8 cellular contexts compared by ENCODE assay signal in the genomic region with DNA sequence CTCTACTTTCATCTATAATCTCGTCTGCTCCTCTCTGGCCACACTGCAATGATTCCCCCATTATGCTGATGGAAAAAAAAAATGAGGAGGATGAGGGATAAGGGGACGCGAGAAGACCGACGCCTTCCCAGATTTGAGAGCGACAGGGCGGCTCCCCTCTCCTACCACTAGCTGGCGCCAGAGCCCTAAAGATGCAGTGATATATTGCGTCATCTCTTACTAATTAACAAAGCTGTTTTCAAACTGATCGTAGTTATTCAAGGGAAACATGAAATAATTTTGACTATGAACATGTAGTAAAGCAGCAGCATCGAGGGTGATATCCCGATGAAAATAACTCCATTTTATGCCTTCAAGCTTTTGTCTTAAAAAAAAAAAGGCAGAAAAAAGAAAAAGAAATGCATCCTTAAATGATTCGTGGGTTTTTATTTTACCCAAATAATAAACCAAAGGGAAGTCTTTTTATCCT. TPM values are rescaled to one million over a fixed set of nuclear protein-coding genes. Genes with fewer than 3 reads are reported as not detected.
A peak's percentile ranks its signal among the peaks of the same experiment; 100 is the strongest.
DNase-seq lines count a peak whose midpoint lies in the region; ATAC-seq and TF ChIP-seq lines count a peak whose summit lies in the region.

No MANE protein-coding gene starts in this region.

- H3K4me3 Mint-ChIP-seq in activated B cell treated with CpG ODN at 0.5 μM for 24 hours: no peak overlapping the region
- H3K4me3 Mint-ChIP-seq in central memory CD8-positive, alpha-beta T cell: no peak overlapping the region

- no peaks in the 10 kb centered on the region for H3K9me3 Mint-ChIP-seq in activated B cell treated with CpG ODN at 0.5 μM for 24 hours
- H3K9me3 Mint-ChIP-seq in central memory CD8-positive, alpha-beta T cell: no peaks in the 10 kb centered on the region

- CTCF ChIA-PET in activated B cell treated with CpG ODN at 0.5 μM for 24 hours (lab: Charles Lee): interaction anchor here (0.6 to 7.1 kb wide), 44 partner anchors 10 to 1038 kb away, joined by 3 to 166 read pairs (median 5); a partner anchor contains a TSS

- TF ChIP-seq POLR2A in GM18505 (IDR thresholded peaks at IDR 0.05; ENCODE audit: borderline replicate concordance, extremely low read depth, insufficient read depth, insufficient read length): no peak

- H3K36me3 Mint-ChIP-seq in activated B cell treated with CpG ODN at 0.5 μM for 24 hours (ENCODE audit: low read depth): no peaks in the 10 kb centered on the region
- H3K36me3 Mint-ChIP-seq in central memory CD8-positive, alpha-beta T cell (ENCODE audit: insufficient read depth): peaks cover 1% of the 10 kb centered on the region

- peaks cover 5% of the 10 kb centered on the region for H3K4me1 Mint-ChIP-seq in activated B cell treated with CpG ODN at 0.5 μM for 24 hours
- H3K4me1 Mint-ChIP-seq in central memory CD8-positive, alpha-beta T cell: peaks cover 17% of the 10 kb centered on the region

- no peak overlapping the region for H3K27ac Mint-ChIP-seq in activated B cell treated with CpG ODN at 0.5 μM for 24 hours
- no peak overlapping the region for H3K27ac Mint-ChIP-seq in central memory CD8-positive, alpha-beta T cell (ENCODE audit: low read depth)

- intact Hi-C loops in activated B cell treated with CpG ODN at 0.5 μM for 24 hours (cut with micrococcal nuclease): loop anchor here (1.0 to 10.0 kb wide), 10 partner anchors 99 to 1160 kb away; a partner anchor contains a TSS

- POLR2A ChIA-PET in activated B cell treated with CpG ODN at 0.5 μM for 24 hours (lab: Charles Lee): interaction anchor here (0.7 to 4.3 kb wide), 12 partner anchors 16 to 560 kb away, joined by 3 to 255 read pairs (median 9); a partner anchor contains a TSS

- H3K27me3 Mint-ChIP-seq in activated B cell treated with CpG ODN at 0.5 μM for 24 hours: peaks cover 2% of the 10 kb centered on the region
- H3K27me3 Mint-ChIP-seq in central memory CD8-positive, alpha-beta T cell: peaks cover 7% of the 10 kb centered on the region

- DNase-seq in NCI-H2227 (lab: John Stamatoyannopoulos, UW; ENCODE audit: unreplicated experiment): peak; percentile 96
- DNase-seq in activated B cell treated with CpG ODN at 0.5 μM for 24 hours: peak; percentile 65
- DNase-seq in central memory CD8-positive, alpha-beta T cell (ENCODE audit: low spot score in 2 of 2): peak; percentile 64 to 73
- DNase-seq in kidney glomerular epithelial cell (lab: John Stamatoyannopoulos, UW): peak; percentile 88
- peak; percentile 83 for DNase-seq in stimulated activated CD4-positive, alpha-beta T cell treated with anti-CD3 and anti-CD28 coated beads, Interleukin-15, amount 100 ng/mL, for 24 hours

- ATAC-seq in GM18505 (IDR thresholded peaks at IDR 0.05; ENCODE audit: unreplicated experiment) (peak; percentile 44), HG03064 (IDR thresholded peaks at IDR 0.05; ENCODE audit: low read depth, unreplicated experiment) (peak; percentile 55), activated B cell treated with CpG ODN at 0.5 μM for 24 hours (ENCODE audit: low read depth) (peak; percentile 56)
- ATAC-seq in central memory CD8-positive, alpha-beta T cell (replicated peaks; ENCODE audit: extremely low read depth, poor library complexity, severe bottlenecking): peak; percentile 61

- TF ChIP-seq CTCF in 22Rv1 (IDR thresholded peaks at IDR 0.05): peak; percentile 89
- TF ChIP-seq CTCF in activated B cell treated with CpG ODN at 0.5 μM for 24 hours (IDR thresholded peaks at IDR 0.05): peak; percentile 89

- H3K27ac ChIP-seq in 22Rv1: no peak overlapping the region

RNA-seq across cellular contexts. Expression of a gene that starts 48.0 kb away (rescaled TPM):
- total RNA-seq in activated B cell treated with CpG ODN at 0.5 μM for 24 hours: 254 and 275 TPM in 2 replicates
